In genomic region chr6:42029881-42030280, GRCh38 we compare ENCODE assay signal across 13 cellular contexts. TPM values are rescaled to one million over a fixed set of nuclear protein-coding genes. Genes with fewer than 3 reads are reported as not detected.
DNase-seq lines count a peak whose midpoint lies in the region; ATAC-seq and TF ChIP-seq lines count a peak whose summit lies in the region.
"Had no signal": no experiment of that assay in that cellular context is flagged by ENCODE, and none has a peak within 500 bp of the region (broad histone marks: within the 10 kb centered on the region; RNA-seq: fewer than 3 reads in every experiment).

No MANE protein-coding gene starts in this region.

- no peak overlapping the region for H3K4me3 Mint-ChIP-seq in activated naive CD4-positive, alpha-beta T cell treated with anti-CD3 and anti-CD28 coated beads, Interleukin-2, amount 10 ng/mL, durations not matched to agents 7 days and 5 days
- no peak overlapping the region for H3K4me3 Mint-ChIP-seq in stimulated activated memory B cell treated with anti-CD40 and anti-IgM and Interleukin-4, amounts not matched to agents 10 μg/mL and 1 μg/mL and 100 μg/mL, for 72 hours

- no peaks in the 10 kb centered on the region for H3K27me3 Mint-ChIP-seq in activated naive CD4-positive, alpha-beta T cell treated with anti-CD3 and anti-CD28 coated beads, Interleukin-2, amount 10 ng/mL, durations not matched to agents 7 days and 5 days
- no peaks in the 10 kb centered on the region for H3K27me3 Mint-ChIP-seq in stimulated activated memory B cell treated with anti-CD40 and anti-IgM and Interleukin-4, amounts not matched to agents 10 μg/mL and 1 μg/mL and 100 μg/mL, for 72 hours

- no peak overlapping the region for H3K4me3 ChIP-seq in WERI-Rb-1 (ENCODE audit: low read depth, low read length)
- no peak overlapping the region for H3K4me3 ChIP-seq in hepatocyte
- H3K4me3 ChIP-seq: tibial nerve had no signal

- 89% methylated on average over 3 of the region's 3 CpGs for WGBS in hepatocyte (ENCODE audit: low lambda C conversion rate, missing lambda C conversion rate)

- no peak overlapping the region for H2AFZ ChIP-seq in hepatocyte
- H2AFZ ChIP-seq: parathyroid adenoma had no signal

- H3K4me1 Mint-ChIP-seq in activated naive CD4-positive, alpha-beta T cell treated with anti-CD3 and anti-CD28 coated beads, Interleukin-2, amount 10 ng/mL, durations not matched to agents 7 days and 5 days, result peaks cover 82% of the 10 kb centered on the region
- H3K4me1 Mint-ChIP-seq in stimulated activated memory B cell treated with anti-CD40 and anti-IgM and Interleukin-4, amounts not matched to agents 10 μg/mL and 1 μg/mL and 100 μg/mL, for 72 hours, result peaks cover 77% of the 10 kb centered on the region

- H3K27me3 ChIP-seq in WERI-Rb-1 (ENCODE audit: insufficient read depth, low read depth, severe bottlenecking) (no peaks in the 10 kb centered on the region), hepatocyte (no peaks in the 10 kb centered on the region)
- H3K27me3 ChIP-seq: tibial nerve had no signal

- peaks cover 5% of the 10 kb centered on the region for H3K79me2 ChIP-seq in hepatocyte

- peak overlapping the region; percentile 61; the same call in 1 of the 2 replicates for H3K27ac ChIP-seq in WERI-Rb-1
- H3K27ac ChIP-seq in hepatocyte, result peak overlapping the region; percentile 77
- H3K27ac ChIP-seq: parathyroid adenoma had no signal

- TF ChIP-seq CTCF in WERI-Rb-1 (IDR thresholded peaks at IDR 0.05; ENCODE audit: low read depth, low read length), result no peak
- TF ChIP-seq CTCF in hepatocyte (IDR thresholded peaks at IDR 0.05; ENCODE audit: poor library complexity), result no peak

- ATAC-seq in stimulated activated memory B cell treated with anti-CD40 and anti-IgM and Interleukin-4, amounts not matched to agents 10 μg/mL and 1 μg/mL and 100 μg/mL, for 72 hours, result no peak
- ATAC-seq in HG03565 (IDR thresholded peaks at IDR 0.05; ENCODE audit: unreplicated experiment), result no peak

- H3K36me3 ChIP-seq in WERI-Rb-1 (no peaks in the 10 kb centered on the region), hepatocyte (replicated peaks; ENCODE audit: insufficient read depth, low read depth) (no peaks in the 10 kb centered on the region)

- no peak for DNase-seq in activated naive CD4-positive, alpha-beta T cell treated with anti-CD3 and anti-CD28 coated beads, Interleukin-2, amount 10 ng/mL, durations not matched to agents 7 days and 5 days
- no peak for DNase-seq in activated naive CD4-positive, alpha-beta T cell treated with Interleukin-2 at 50 U/mL for 16 hours
- DNase-seq in WERI-Rb-1 (no peak), hepatocyte (ENCODE audit: low spot score) (no peak), RPMI8226 (no peak), UCSD-AML1 (lab: John Stamatoyannopoulos, UW; ENCODE audit: unreplicated experiment) (no peak)
- DNase-seq: cortex of kidney, NCI-H510A, T-helper 9 cell had no signal

- H4K20me1 ChIP-seq in hepatocyte (ENCODE audit: insufficient read depth, poor library complexity, severe bottlenecking), result no peaks in the 10 kb centered on the region

- H3K4me1 ChIP-seq in hepatocyte (ENCODE audit: insufficient read depth), result peaks cover 32% of the 10 kb centered on the region
- H3K4me1 ChIP-seq: parathyroid adenoma had no signal

- CTCF ChIA-PET in activated naive CD4-positive, alpha-beta T cell treated with anti-CD3 and anti-CD28 coated beads, Interleukin-2, amount 10 ng/mL, durations not matched to agents 7 days and 5 days (lab: Charles Lee), result interaction anchor here (4.4 kb wide), 1 partner anchor 12 kb away, joined by 44 read pairs; no protein-coding TSS in a partner anchor

- H3K9me3 Mint-ChIP-seq in activated naive CD4-positive, alpha-beta T cell treated with anti-CD3 and anti-CD28 coated beads, Interleukin-2, amount 10 ng/mL, durations not matched to agents 7 days and 5 days, result no peaks in the 10 kb centered on the region
- H3K9me3 Mint-ChIP-seq in stimulated activated memory B cell treated with anti-CD40 and anti-IgM and Interleukin-4, amounts not matched to agents 10 μg/mL and 1 μg/mL and 100 μg/mL, for 72 hours, result no peaks in the 10 kb centered on the region

- H3K9me3 ChIP-seq in WERI-Rb-1 (ENCODE audit: severe bottlenecking) (no peaks in the 10 kb centered on the region), hepatocyte (ENCODE audit: low read depth) (no peaks in the 10 kb centered on the region)
- H3K9me3 ChIP-seq: tibial nerve had no signal

- peak overlapping the region; percentile 95 for H3K27ac Mint-ChIP-seq in activated naive CD4-positive, alpha-beta T cell treated with anti-CD3 and anti-CD28 coated beads, Interleukin-2, amount 10 ng/mL, durations not matched to agents 7 days and 5 days
- H3K27ac Mint-ChIP-seq in stimulated activated memory B cell treated with anti-CD40 and anti-IgM and Interleukin-4, amounts not matched to agents 10 μg/mL and 1 μg/mL and 100 μg/mL, for 72 hours, result peak overlapping the region; percentile 88

- H3K4me2 ChIP-seq in hepatocyte, result peak overlapping the region; percentile 67

- peaks cover 66% of the 10 kb centered on the region for H3K36me3 Mint-ChIP-seq in activated naive CD4-positive, alpha-beta T cell treated with anti-CD3 and anti-CD28 coated beads, Interleukin-2, amount 10 ng/mL, durations not matched to agents 7 days and 5 days
- H3K36me3 Mint-ChIP-seq in stimulated activated memory B cell treated with anti-CD40 and anti-IgM and Interleukin-4, amounts not matched to agents 10 μg/mL and 1 μg/mL and 100 μg/mL, for 72 hours, result peaks cover 10% of the 10 kb centered on the region

- no peaks in the 10 kb centered on the region for H3K9me2 ChIP-seq in hepatocyte (replicated peaks; ENCODE audit: insufficient read depth)

RNA-seq across cellular contexts. Expression of gene TAF8, which starts 20.4 kb away (rescaled TPM):
- 16.7 and 25.1 TPM in 2 replicates for total RNA-seq in hepatocyte
- 12.6 and 14.0 TPM in 2 replicates for polyA plus RNA-seq in hepatocyte
